In the genomic region with DNA sequence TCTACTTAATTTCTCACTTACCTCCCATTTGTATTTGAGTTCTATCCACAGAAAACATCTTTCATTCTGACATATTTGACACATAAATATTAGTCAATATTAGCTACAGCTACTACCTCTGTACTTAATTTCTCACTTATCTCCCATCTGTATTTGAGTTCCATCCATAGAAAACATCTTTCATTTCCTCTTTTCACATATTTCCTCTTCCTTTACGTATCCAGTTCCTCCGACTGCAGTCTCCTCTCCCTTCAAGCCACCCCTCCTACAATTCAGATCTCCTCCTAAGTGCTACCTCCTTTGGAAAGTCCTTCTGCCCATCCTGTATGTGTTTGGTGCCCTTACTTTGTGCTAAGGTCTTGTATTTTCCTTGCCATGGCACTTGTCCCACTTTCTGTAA, we compare ENCODE assay signal across 7 cellular contexts. TPM values are rescaled to one million over a fixed set of nuclear protein-coding genes. Genes with fewer than 3 reads are reported as not detected.
A peak's percentile ranks its signal among the peaks of the same experiment; 100 is the strongest.
DNase-seq lines count a peak whose midpoint lies in the region; FAIRE-seq and TF ChIP-seq lines count a peak whose summit lies in the region.

No MANE protein-coding gene starts in this region.

- H3K4me2 ChIP-seq in OCI-LY7 (ENCODE audit: low read length) = peak overlapping the region; percentile 97

- FAIRE-seq in GM12891 (lab: Jason Lieb, UNC) = peak; percentile 59

- no peak overlapping the region for H2AFZ ChIP-seq in OCI-LY7 (ENCODE audit: low read length)

- TF ChIP-seq CTCF in OCI-LY7 (conservative IDR thresholded peaks at IDR 0.05; ENCODE audit: low read length) = no peak
- no peak for TF ChIP-seq CTCF in retinal pigment epithelial cell (conservative IDR thresholded peaks at IDR 0.05; ENCODE audit: low read depth, low read length)

- peaks cover 29% of the 10 kb centered on the region for H3K4me1 ChIP-seq in OCI-LY7 (ENCODE audit: insufficient read depth, low read length, poor library complexity, severe bottlenecking)

- no peaks in the 10 kb centered on the region for H3K9me3 ChIP-seq in OCI-LY7 (ENCODE audit: low read length)

- POLR2A ChIA-PET in OCI-LY7 (lab: Charles Lee) = interaction anchor here (0.7 to 2.2 kb wide), 3 partner anchors 7 to 18 kb away, joined by 3 to 11 read pairs (median 5); no protein-coding TSS in a partner anchor

- DNase-seq in GM12891 (ENCODE audit: insufficient read length, low spot score) (no peak), OCI-LY7 (ENCODE audit: low spot score) (no peak), epithelial cell of prostate (ENCODE audit: low read depth, low spot score) (no peak), retinal pigment epithelial cell (ENCODE audit: low read depth) (no peak), germinal center (ENCODE audit: low spot score) (no peak), SHP77 (lab: John Stamatoyannopoulos, UW) (no peak)
- no peak for DNase-seq in activated CD4-positive, alpha-beta T cell treated with anti-CD3 and anti-CD28 coated beads for 1 hour

- H3K27ac ChIP-seq in OCI-LY7 (ENCODE audit: low read depth, low read length, poor library complexity, severe bottlenecking) = no peak overlapping the region
- H3K27ac ChIP-seq in epithelial cell of prostate = peak overlapping the region; percentile 97

- intact Hi-C loops in OCI-LY7 (cut with micrococcal nuclease; ENCODE audit: unreplicated experiment) = no loop called here

- no TSS peak for BruUV-seq in OCI-LY7 (replicated peaks; lab: Mats Ljungman, UMichigan)

- H4K20me1 ChIP-seq in OCI-LY7 (ENCODE audit: insufficient read depth, low read length) = no peaks in the 10 kb centered on the region

- TF ChIP-seq POLR2A in GM12891 (IDR thresholded peaks at IDR 0.05; ENCODE audit: low read depth, low read length) = no peak

- H3K4me3 ChIP-seq in OCI-LY7 (ENCODE audit: low read depth, low read length, poor library complexity, severe bottlenecking) (peak overlapping the region; percentile 97), retinal pigment epithelial cell (ENCODE audit: low read length) (peak overlapping the region; percentile 89)

- peaks cover 32% of the 10 kb centered on the region for H3K36me3 ChIP-seq in OCI-LY7 (ENCODE audit: insufficient read depth, low read length)

- CTCF ChIA-PET in OCI-LY7 (lab: Charles Lee; ENCODE audit: unreplicated experiment) = no interaction called here

- H3K79me2 ChIP-seq in OCI-LY7 (ENCODE audit: insufficient read depth, low read depth, low read length) = peaks cover 54% of the 10 kb centered on the region

- H3K9me2 ChIP-seq in OCI-LY7 (ENCODE audit: insufficient read depth, low read length) = no peaks in the 10 kb centered on the region

TF ChIP-seq in GM12891, 5 proteins besides CTCF, POLR2A, EP300 and RAD21:
- peak; percentile 63 for TF ChIP-seq SPI1 (IDR thresholded peaks at IDR 0.05; ENCODE audit: low read depth, low read length)
- no peak for TF ChIP-seq TAF1 (IDR thresholded peaks at IDR 0.05; ENCODE audit: low read depth, low read length)
- no peak for TF ChIP-seq POU2F2 (IDR thresholded peaks at IDR 0.05; ENCODE audit: low read depth, low read length)
- TF ChIP-seq PAX5 (IDR thresholded peaks at IDR 0.05; ENCODE audit: insufficient read depth, low read length, severe bottlenecking) = no peak
- no peak for TF ChIP-seq POLR2AphosphoS5 (IDR thresholded peaks at IDR 0.05; ENCODE audit: low read depth, low read length)

RNA-seq across cellular contexts. Expression of gene SREK1IP1, which starts 1.6 kb away (rescaled TPM):
- polyA plus RNA-seq in GM12891 (2012; ENCODE audit: low read depth, missing spikeins) = 11.6 TPM
- total RNA-seq in OCI-LY7 (2014; rRNA removed; shearing (Covaris generic)) = 4.8 and 9.6 TPM in 2 replicates
- 23.0 and 30.7 TPM in 2 replicates for total RNA-seq in OCI-LY7 (2022)

RNA-seq across cellular contexts. Expression of gene CWC27, which starts 1.8 kb away (rescaled TPM):
- 23.8 TPM for polyA plus RNA-seq in GM12891 (2012; ENCODE audit: low read depth, missing spikeins)
- total RNA-seq in OCI-LY7 (2014; rRNA removed; shearing (Covaris generic)) = 15.4 and 18.8 TPM in 2 replicates
- total RNA-seq in OCI-LY7 (2022) = 33.1 and 34.4 TPM in 2 replicates
